ENCODE assay signal across 27 cellular contexts in genomic region chr7:6554848-6555247, GRCh38. TPM values are rescaled to one million over a fixed set of nuclear protein-coding genes. Genes with fewer than 3 reads are reported as not detected.
DNase-seq lines count a peak whose midpoint lies in the region; ATAC-seq and TF ChIP-seq lines count a peak whose summit lies in the region.
"Had no signal": no experiment of that assay in that cellular context is flagged by ENCODE, and none has a peak within 500 bp of the region (broad histone marks: within the 10 kb centered on the region; RNA-seq: fewer than 3 reads in every experiment).

No MANE protein-coding gene starts in this region.

- H3F3A ChIP-seq in DOHH2 (ENCODE audit: control insufficient read depth, insufficient read depth) (no peaks in the 10 kb centered on the region), neural progenitor cell (ENCODE audit: low read depth) (no peaks in the 10 kb centered on the region)

- no peaks in the 10 kb centered on the region for H3K9me3 Mint-ChIP-seq in activated CD4-positive, alpha-beta memory T cell treated with anti-CD3 and anti-CD28 coated beads, Interleukin-2, amount 10 ng/mL, durations not matched to agents 7 days and 5 days
- H3K9me3 Mint-ChIP-seq in activated CD4-positive, alpha-beta memory T cell treated with anti-CD3 and anti-CD28 coated beads for 36 hours: no peaks in the 10 kb centered on the region
- H3K9me3 Mint-ChIP-seq in activated T-helper 2 cell treated with anti-CD3 and anti-CD28 coated beads, Interferon-gamma antibody, Interleukin-2, Interleukin-4, amounts not matched to agents 10 μg/mL and 5 μg/mL and 100 μg/mL, durations not matched to agents 14 hours and 24 hours and 36 hours: no peaks in the 10 kb centered on the region
- no peaks in the 10 kb centered on the region for H3K9me3 Mint-ChIP-seq in neural progenitor cell

- CTCF ChIA-PET in activated CD4-positive, alpha-beta memory T cell treated with anti-CD3 and anti-CD28 coated beads, Interleukin-2, amount 10 ng/mL, durations not matched to agents 7 days and 5 days (lab: Charles Lee): interaction anchor here (0.7 to 1.4 kb wide), 2 partner anchors 15 to 48 kb away, joined by 3 to 4 read pairs; no protein-coding TSS in a partner anchor
- CTCF ChIA-PET in activated CD4-positive, alpha-beta memory T cell treated with anti-CD3 and anti-CD28 coated beads for 36 hours (lab: Charles Lee): no interaction called here

- H3K9ac ChIP-seq in neural progenitor cell: no peak overlapping the region
- H3K9ac ChIP-seq: KMS-11 had no signal

- 87% methylated on average over 7 of the region's 7 CpGs for WGBS in hepatocyte (ENCODE audit: low lambda C conversion rate, missing lambda C conversion rate)

- H3K79me2 ChIP-seq in DOHH2 (ENCODE audit: control insufficient read depth, low read length) (no peaks in the 10 kb centered on the region), neural progenitor cell (ENCODE audit: low read depth) (no peaks in the 10 kb centered on the region), hepatocyte (no peaks in the 10 kb centered on the region)

- no peaks in the 10 kb centered on the region for H3K36me3 Mint-ChIP-seq in activated CD4-positive, alpha-beta memory T cell treated with anti-CD3 and anti-CD28 coated beads, Interleukin-2, amount 10 ng/mL, durations not matched to agents 7 days and 5 days (ENCODE audit: low read depth)
- no peaks in the 10 kb centered on the region for H3K36me3 Mint-ChIP-seq in activated CD4-positive, alpha-beta memory T cell treated with anti-CD3 and anti-CD28 coated beads for 36 hours
- H3K36me3 Mint-ChIP-seq in activated T-helper 2 cell treated with anti-CD3 and anti-CD28 coated beads, Interferon-gamma antibody, Interleukin-2, Interleukin-4, amounts not matched to agents 10 μg/mL and 5 μg/mL and 100 μg/mL, durations not matched to agents 14 hours and 24 hours and 36 hours (ENCODE audit: low read depth): no peaks in the 10 kb centered on the region
- H3K36me3 Mint-ChIP-seq in neural progenitor cell: no peaks in the 10 kb centered on the region

- DNase-seq in activated CD4-positive, alpha-beta memory T cell treated with anti-CD3 and anti-CD28 coated beads, Interleukin-2, amount 10 ng/mL, durations not matched to agents 7 days and 5 days: no peak
- DNase-seq in activated CD4-positive, alpha-beta memory T cell treated with anti-CD3 and anti-CD28 coated beads for 36 hours: no peak
- DNase-seq in activated T-helper 2 cell treated with anti-CD3 and anti-CD28 coated beads, Interferon-gamma antibody, Interleukin-2, Interleukin-4, amounts not matched to agents 10 μg/mL and 5 μg/mL and 100 μg/mL, durations not matched to agents 14 hours and 24 hours and 36 hours (ENCODE audit: low spot score): no peak
- no peak for DNase-seq in neural progenitor cell (ENCODE audit: low spot score)
- no peak for DNase-seq in UCSD-AML1 (lab: John Stamatoyannopoulos, UW; ENCODE audit: unreplicated experiment)
- no peak for DNase-seq in hepatocyte (ENCODE audit: low spot score)
- DNase-seq: activated CD4-positive, CD25-positive, alpha-beta regulatory T cell; C1 segment of cervical spinal cord; cerebellar nuclear complex; DMS 273 treated with DMSO at 0.1 percent for 48 hours; head of caudate nucleus; left cardiac atrium; mesenchymal stem cell; NCI-H146; NCI-H2171 treated with DMSO at 0.1 percent for 48 hours; NCI-H526 treated with DMSO at 0.1 percent for 48 hours; stimulated activated CD4-positive, alpha-beta T cell treated with anti-CD3 and anti-CD28 coated beads, Interleukin-4, amount 100 ng/mL, for 24 hours; T1000; upper lobe of left lung had no signal

- intact Hi-C loops in activated CD4-positive, alpha-beta memory T cell treated with anti-CD3 and anti-CD28 coated beads for 36 hours (cut with micrococcal nuclease): no loop called here
- intact Hi-C loops in activated T-helper 2 cell treated with anti-CD3 and anti-CD28 coated beads, Interferon-gamma antibody, Interleukin-2, Interleukin-4, amounts not matched to agents 10 μg/mL and 5 μg/mL and 100 μg/mL, durations not matched to agents 14 hours and 24 hours and 36 hours (cut with micrococcal nuclease): no loop called here

- H3K9me2 ChIP-seq in DOHH2 (replicated peaks; ENCODE audit: control insufficient read depth, low read length) (no peaks in the 10 kb centered on the region), hepatocyte (replicated peaks; ENCODE audit: insufficient read depth) (no peaks in the 10 kb centered on the region)

- H3K4me3 ChIP-seq in DOHH2 (ENCODE audit: low read length) (no peak overlapping the region), neural progenitor cell (no peak overlapping the region), hepatocyte (no peak overlapping the region)
- H3K4me3 ChIP-seq: A549, SK-N-MC, upper lobe of left lung had no signal

- no peak overlapping the region for H2AFZ ChIP-seq in neural progenitor cell (replicated peaks)
- H2AFZ ChIP-seq in hepatocyte: no peak overlapping the region

- H3K27me3 Mint-ChIP-seq in activated CD4-positive, alpha-beta memory T cell treated with anti-CD3 and anti-CD28 coated beads, Interleukin-2, amount 10 ng/mL, durations not matched to agents 7 days and 5 days: no peaks in the 10 kb centered on the region
- peaks cover 3% of the 10 kb centered on the region for H3K27me3 Mint-ChIP-seq in activated CD4-positive, alpha-beta memory T cell treated with anti-CD3 and anti-CD28 coated beads for 36 hours
- H3K27me3 Mint-ChIP-seq in activated T-helper 2 cell treated with anti-CD3 and anti-CD28 coated beads, Interferon-gamma antibody, Interleukin-2, Interleukin-4, amounts not matched to agents 10 μg/mL and 5 μg/mL and 100 μg/mL, durations not matched to agents 14 hours and 24 hours and 36 hours (ENCODE audit: low read depth): no peaks in the 10 kb centered on the region
- peaks cover 12% of the 10 kb centered on the region for H3K27me3 Mint-ChIP-seq in neural progenitor cell (ENCODE audit: insufficient read depth, low read depth)

- POLR2A ChIA-PET in activated CD4-positive, alpha-beta memory T cell treated with anti-CD3 and anti-CD28 coated beads, Interleukin-2, amount 10 ng/mL, durations not matched to agents 7 days and 5 days (lab: Charles Lee): no interaction called here
- POLR2A ChIA-PET in activated CD4-positive, alpha-beta memory T cell treated with anti-CD3 and anti-CD28 coated beads for 36 hours (lab: Charles Lee): no interaction called here

- no peaks in the 10 kb centered on the region for H3K9me3 ChIP-seq in DOHH2 (ENCODE audit: control insufficient read depth, insufficient read depth, low read length)
- H3K9me3 ChIP-seq in neural progenitor cell (ENCODE audit: low read depth): no peaks in the 10 kb centered on the region
- H3K9me3 ChIP-seq in hepatocyte (ENCODE audit: low read depth): no peaks in the 10 kb centered on the region
- H3K9me3 ChIP-seq: A549, upper lobe of left lung had no signal

- no peak overlapping the region for H3K4me3 Mint-ChIP-seq in activated CD4-positive, alpha-beta memory T cell treated with anti-CD3 and anti-CD28 coated beads, Interleukin-2, amount 10 ng/mL, durations not matched to agents 7 days and 5 days
- H3K4me3 Mint-ChIP-seq in activated CD4-positive, alpha-beta memory T cell treated with anti-CD3 and anti-CD28 coated beads for 36 hours: no peak overlapping the region
- H3K4me3 Mint-ChIP-seq in activated T-helper 2 cell treated with anti-CD3 and anti-CD28 coated beads, Interferon-gamma antibody, Interleukin-2, Interleukin-4, amounts not matched to agents 10 μg/mL and 5 μg/mL and 100 μg/mL, durations not matched to agents 14 hours and 24 hours and 36 hours (ENCODE audit: low read depth): no peak overlapping the region
- H3K4me3 Mint-ChIP-seq in neural progenitor cell: no peak overlapping the region

- H3K27me3 ChIP-seq in DOHH2 (ENCODE audit: control insufficient read depth, low read length): peaks cover under 1% of the 10 kb centered on the region; the same call in 1 of the 2 replicates
- no peaks in the 10 kb centered on the region for H3K27me3 ChIP-seq in neural progenitor cell
- no peaks in the 10 kb centered on the region for H3K27me3 ChIP-seq in hepatocyte
- H3K27me3 ChIP-seq: upper lobe of left lung had no signal

- peak overlapping the region; percentile 64 for H3K27ac Mint-ChIP-seq in activated CD4-positive, alpha-beta memory T cell treated with anti-CD3 and anti-CD28 coated beads, Interleukin-2, amount 10 ng/mL, durations not matched to agents 7 days and 5 days
- H3K27ac Mint-ChIP-seq in activated CD4-positive, alpha-beta memory T cell treated with anti-CD3 and anti-CD28 coated beads for 36 hours: no peak overlapping the region
- H3K27ac Mint-ChIP-seq in activated T-helper 2 cell treated with anti-CD3 and anti-CD28 coated beads, Interferon-gamma antibody, Interleukin-2, Interleukin-4, amounts not matched to agents 10 μg/mL and 5 μg/mL and 100 μg/mL, durations not matched to agents 14 hours and 24 hours and 36 hours: peak overlapping the region; percentile 58
- peak overlapping the region; percentile 69 for H3K27ac Mint-ChIP-seq in neural progenitor cell

- H3K36me3 ChIP-seq in DOHH2 (ENCODE audit: control insufficient read depth, low read length): no peaks in the 10 kb centered on the region
- no peaks in the 10 kb centered on the region for H3K36me3 ChIP-seq in neural progenitor cell
- H3K36me3 ChIP-seq in hepatocyte (replicated peaks; ENCODE audit: insufficient read depth, low read depth): no peaks in the 10 kb centered on the region
- H3K36me3 ChIP-seq: upper lobe of left lung had no signal

- TF ChIP-seq CTCF in DOHH2 (IDR thresholded peaks at IDR 0.05; ENCODE audit: low read depth, low read length, poor library complexity, severe bottlenecking) (no peak), neural progenitor cell (IDR thresholded peaks at IDR 0.05) (no peak), hepatocyte (IDR thresholded peaks at IDR 0.05; ENCODE audit: poor library complexity) (no peak)

- H3K27ac ChIP-seq in DOHH2 (ENCODE audit: low read depth, low read length) (no peak overlapping the region), neural progenitor cell (no peak overlapping the region), hepatocyte (no peak overlapping the region)
- H3K27ac ChIP-seq: A549, epithelial cell of prostate, KMS-11, SK-N-MC, upper lobe of left lung had no signal

- H3K4me1 ChIP-seq in DOHH2 (ENCODE audit: control insufficient read depth, low read length) (peaks cover 8% of the 10 kb centered on the region), neural progenitor cell (no peaks in the 10 kb centered on the region), hepatocyte (ENCODE audit: insufficient read depth) (no peaks in the 10 kb centered on the region)
- H3K4me1 ChIP-seq: upper lobe of left lung had no signal

- H3K4me1 Mint-ChIP-seq in activated CD4-positive, alpha-beta memory T cell treated with anti-CD3 and anti-CD28 coated beads, Interleukin-2, amount 10 ng/mL, durations not matched to agents 7 days and 5 days: peaks cover 6% of the 10 kb centered on the region
- peaks cover 6% of the 10 kb centered on the region for H3K4me1 Mint-ChIP-seq in activated CD4-positive, alpha-beta memory T cell treated with anti-CD3 and anti-CD28 coated beads for 36 hours (ENCODE audit: low read depth)
- H3K4me1 Mint-ChIP-seq in activated T-helper 2 cell treated with anti-CD3 and anti-CD28 coated beads, Interferon-gamma antibody, Interleukin-2, Interleukin-4, amounts not matched to agents 10 μg/mL and 5 μg/mL and 100 μg/mL, durations not matched to agents 14 hours and 24 hours and 36 hours (ENCODE audit: low read depth): peaks cover 6% of the 10 kb centered on the region
- no peaks in the 10 kb centered on the region for H3K4me1 Mint-ChIP-seq in neural progenitor cell

- H4K20me1 ChIP-seq in DOHH2 (ENCODE audit: control insufficient read depth, insufficient read depth, low read depth, low read length): no peaks in the 10 kb centered on the region
- H4K20me1 ChIP-seq in neural progenitor cell (ENCODE audit: low read depth): no peaks in the 10 kb centered on the region
- H4K20me1 ChIP-seq in hepatocyte (ENCODE audit: insufficient read depth, poor library complexity, severe bottlenecking): no peaks in the 10 kb centered on the region

- ATAC-seq in activated CD4-positive, CD25-positive, alpha-beta regulatory T cell treated with anti-CD3 and anti-CD28 coated beads, Interleukin-2, amount 50 U/mL, for 24 hours: no peak
- ATAC-seq: A549, left cardiac atrium had no signal

- H3K4me2 ChIP-seq in DOHH2 (ENCODE audit: low read length) (peak overlapping the region; percentile 21), neural progenitor cell (no peak overlapping the region), hepatocyte (no peak overlapping the region)
- H3K4me2 ChIP-seq: A549, KMS-11 had no signal

RNA-seq across cellular contexts. Expression of gene GRID2IP, which starts 3.6 kb away (rescaled TPM):
- under 1 TPM; 0.15 to 0.28 TPM for total RNA-seq in activated CD4-positive, alpha-beta memory T cell treated with anti-CD3 and anti-CD28 coated beads, Interleukin-2, amount 10 ng/mL, durations not matched to agents 7 days and 5 days
- under 1 TPM; 0.19 to 0.21 TPM for total RNA-seq in activated CD4-positive, alpha-beta memory T cell treated with anti-CD3 and anti-CD28 coated beads for 36 hours
- total RNA-seq in activated T-helper 2 cell treated with anti-CD3 and anti-CD28 coated beads, Interferon-gamma antibody, Interleukin-2, Interleukin-4, amounts not matched to agents 10 μg/mL and 5 μg/mL and 100 μg/mL, durations not matched to agents 14 hours and 24 hours and 36 hours: 0.18 and 0.23 TPM in 2 replicates
- 0.31 TPM in 1 of 2 replicates, not detected in the other for total RNA-seq in neural progenitor cell (ENCODE audit: low replicate concordance)
- total RNA-seq in hepatocyte: 0.44 and 0.73 TPM in 2 replicates
- 0.25 TPM in 1 of 2 replicates, not detected in the other for polyA plus RNA-seq in hepatocyte
- total RNA-seq: HT1080, RPMI7951 had no signal
- polyA plus RNA-seq: A549 had no signal

RNA-seq across cellular contexts. Expression of gene ZDHHC4, which starts 22.4 kb away (rescaled TPM):
- total RNA-seq in activated CD4-positive, alpha-beta memory T cell treated with anti-CD3 and anti-CD28 coated beads, Interleukin-2, amount 10 ng/mL, durations not matched to agents 7 days and 5 days: 10 to 100 TPM; 34.2 to 35.5 TPM
- total RNA-seq in activated CD4-positive, alpha-beta memory T cell treated with anti-CD3 and anti-CD28 coated beads for 36 hours: 10 to 100 TPM; 31.7 to 44.4 TPM
- 23.9 and 29.9 TPM in 2 replicates for total RNA-seq in activated T-helper 2 cell treated with anti-CD3 and anti-CD28 coated beads, Interferon-gamma antibody, Interleukin-2, Interleukin-4, amounts not matched to agents 10 μg/mL and 5 μg/mL and 100 μg/mL, durations not matched to agents 14 hours and 24 hours and 36 hours
- total RNA-seq in neural progenitor cell (ENCODE audit: low replicate concordance) (75.9 and 102 TPM in 2 replicates), hepatocyte (60.4 and 76.4 TPM in 2 replicates)
- 97.3 and 109 TPM in 2 replicates for polyA plus RNA-seq in hepatocyte

RNA-seq across cellular contexts. Expression of gene INTS15, which starts 35.0 kb away (rescaled TPM):
- 10 to 100 TPM; 30.0 to 31.6 TPM for total RNA-seq in activated CD4-positive, alpha-beta memory T cell treated with anti-CD3 and anti-CD28 coated beads, Interleukin-2, amount 10 ng/mL, durations not matched to agents 7 days and 5 days
- 10 to 100 TPM; 25.9 to 27.5 TPM for total RNA-seq in activated CD4-positive, alpha-beta memory T cell treated with anti-CD3 and anti-CD28 coated beads for 36 hours
- total RNA-seq in activated T-helper 2 cell treated with anti-CD3 and anti-CD28 coated beads, Interferon-gamma antibody, Interleukin-2, Interleukin-4, amounts not matched to agents 10 μg/mL and 5 μg/mL and 100 μg/mL, durations not matched to agents 14 hours and 24 hours and 36 hours: 41.1 and 42.1 TPM in 2 replicates
- total RNA-seq in neural progenitor cell (ENCODE audit: low replicate concordance) (13.7 and 24.1 TPM in 2 replicates), hepatocyte (21.4 and 23.1 TPM in 2 replicates)
- polyA plus RNA-seq in hepatocyte: 25.9 and 26.1 TPM in 2 replicates
